ENCODE assay signal across 7 cellular contexts in genomic region chr10:113932854-113933253, GRCh38.
"Had no signal": no experiment of that assay in that cellular context is flagged by ENCODE, and none has a peak within 500 bp of the region (broad histone marks: within the 10 kb centered on the region; RNA-seq: fewer than 3 reads in every experiment).

No MANE protein-coding gene starts in this region.

- DNase-seq: GDM1, GF-D8 had no signal

- H3K4me3 ChIP-seq: GM12878 had no signal

- FAIRE-seq: G401.6, GM12878, GM12892, GM18507, GM19239 had no signal

- ATAC-seq: GM12878 had no signal
